Comparison of ENCODE assay signal across 15 cellular contexts in genomic region chr10:31618541-31619291, GRCh38.
A peak's percentile ranks its signal among the peaks of the same experiment; 100 is the strongest.
DNase-seq lines count a peak whose midpoint lies in the region; ATAC-seq and TF ChIP-seq lines count a peak whose summit lies in the region.
"Had no signal": no experiment of that assay in that cellular context is flagged by ENCODE, and none has a peak within 500 bp of the region (broad histone marks: within the 10 kb centered on the region; RNA-seq: fewer than 3 reads in every experiment).

No MANE protein-coding gene starts in this region.

- H3K9me3 ChIP-seq in right atrium auricular region = no peaks in the 10 kb centered on the region
- H3K9me3 ChIP-seq in skeletal muscle satellite cell (replicated peaks; ENCODE audit: low read length) = no peaks in the 10 kb centered on the region
- H3K9me3 ChIP-seq: lower lobe of right lung, SK-N-SH had no signal

- H3K36me3 ChIP-seq in right atrium auricular region (no peaks in the 10 kb centered on the region), skeletal muscle satellite cell (ENCODE audit: insufficient read depth, low read length) (no peaks in the 10 kb centered on the region)
- H3K36me3 ChIP-seq: lower lobe of right lung had no signal

- in situ Hi-C loops in astrocyte of the spinal cord (cut with HindIII; ENCODE audit: low sequenced_read_pairs) = no loop called here
- in situ Hi-C loops in GM13977 (cut with MboI; ENCODE audit: low pct_unique_long_range_greater_than_20kb, low sequenced_read_pairs, unreplicated experiment) = no loop called here

- H3K4me3 ChIP-seq in astrocyte of the spinal cord (ENCODE audit: low read depth, low read length) = no peak overlapping the region
- H3K4me3 ChIP-seq in right atrium auricular region = no peak overlapping the region
- no peak overlapping the region for H3K4me3 ChIP-seq in skeletal muscle satellite cell (ENCODE audit: low read length)
- H3K4me3 ChIP-seq: lower lobe of right lung had no signal

- TF ChIP-seq CTCF in astrocyte of the spinal cord (IDR thresholded peaks at IDR 0.05; ENCODE audit: low read depth, low read length) = no peak
- no peak for TF ChIP-seq CTCF in right atrium auricular region (IDR thresholded peaks at IDR 0.05)
- no peak for TF ChIP-seq CTCF in GM13977 (IDR thresholded peaks at IDR 0.05; ENCODE audit: extremely low read depth, insufficient read depth, missing control alignments)

- DNase-seq in Daoy (ENCODE audit: low read depth) (peak; percentile 13), astrocyte of the spinal cord (ENCODE audit: low read depth, low spot score) (peak; percentile 76), right atrium auricular region (ENCODE audit: low spot score) (peak; percentile 74), NCI-H187 (lab: John Stamatoyannopoulos, UW) (no peak), NCI-H2196 treated with DMSO at 0.1 percent for 48 hours (lab: John Stamatoyannopoulos, UW; ENCODE audit: unreplicated experiment) (no peak), GM13977 (ENCODE audit: low spot score) (no peak)
- DNase-seq: activated CD4-positive, CD25-positive, alpha-beta regulatory T cell treated with anti-CD3 and anti-CD28 coated beads, Interleukin-2, amount 50 U/mL, for 72 hours; GF-D8; lower lobe of right lung; NCI-H1436; NK-92 treated with Interleukin-12 subunit alpha and Interleukin-12 subunit beta, amount 100 ng/mL, for 24 hours; SK-N-SH had no signal

- H3K4me1 ChIP-seq in right atrium auricular region = peaks cover 0 to 48% of the 10 kb centered on the region in 2 donors
- peaks cover 35% of the 10 kb centered on the region for H3K4me1 ChIP-seq in skeletal muscle satellite cell (ENCODE audit: control insufficient read depth, insufficient read depth, low read length)

- no peak for ATAC-seq in HG02885 (IDR thresholded peaks at IDR 0.05; ENCODE audit: poor library complexity, unreplicated experiment)
- ATAC-seq: HepG2 had no signal

- no peaks in the 10 kb centered on the region for H3K27me3 ChIP-seq in right atrium auricular region
- H3K27me3 ChIP-seq in skeletal muscle satellite cell (ENCODE audit: control insufficient read depth, insufficient read depth, low read length) = no peaks in the 10 kb centered on the region

- peak overlapping the region; percentile 27 for H3K4me2 ChIP-seq in skeletal muscle satellite cell (ENCODE audit: low read length)
- H3K4me2 ChIP-seq: SK-N-SH had no signal

- H3K9ac ChIP-seq in skeletal muscle satellite cell (ENCODE audit: low read depth, low read length) = no peak overlapping the region
- H3K9ac ChIP-seq: SK-N-SH had no signal

- peak overlapping the region; percentile 39 to 40 for H3K27ac ChIP-seq in right atrium auricular region

Comparison
In these comparisons a context has a peak if more than half of its experiments do, and no peak if none do; other contexts are left out.
1. DNase-seq: peak in Daoy (single experiment), astrocyte of the spinal cord (single experiment) and right atrium auricular region (single experiment); none in NCI-H187 (0 of 2), NCI-H2196 treated with DMSO at 0.1 percent for 48 hours (single experiment) and GM13977 (single experiment).